In genomic region chr9:80664327-80665210, GRCh38 we compare ENCODE assay signal across 1 cellular context.
TF ChIP-seq lines count a peak whose summit lies in the region.

No MANE protein-coding gene starts in this region.

TF ChIP-seq in A549, 52 proteins besides CTCF, POLR2A, EP300 and RAD21 (continued from another document):
- TF ChIP-seq REST (IDR thresholded peaks at IDR 0.05): no peak
